Comparison of ENCODE assay signal across 25 cellular contexts in genomic region chr5:171934586-171934985, GRCh38.
"Had no signal": no experiment of that assay in that cellular context is flagged by ENCODE, and none has a peak within 500 bp of the region (broad histone marks: within the 10 kb centered on the region; RNA-seq: fewer than 3 reads in every experiment).

No MANE protein-coding gene starts in this region.

- H3K27ac ChIP-seq: colonic mucosa, coronary artery, dorsolateral prefrontal cortex, epithelial cell of prostate, esophagus muscularis mucosa, esophagus squamous epithelium, foreskin keratinocyte, gastrocnemius medialis, gastroesophageal sphincter, heart left ventricle, heart right ventricle, hepatocyte had no signal

- H3K4me3 ChIP-seq: colonic mucosa, coronary artery, dorsolateral prefrontal cortex, esophagus muscularis mucosa, esophagus squamous epithelium, gastrocnemius medialis, gastroesophageal sphincter, heart left ventricle, heart right ventricle, hepatocyte had no signal

- DNase-seq: colonic mucosa; cortex of kidney; dermis blood vessel endothelial cell; dorsolateral prefrontal cortex; effector CD4-positive, alpha-beta T cell; effector CD8-positive, alpha-beta T cell; effector memory CD4-positive, alpha-beta T cell; effector memory CD8-positive, alpha-beta T cell; endodermal cell; erythroblast; esophagus squamous epithelium; foreskin fibroblast; foreskin keratinocyte; foreskin melanocyte; gastrocnemius medialis; glutamatergic neuron; head of caudate nucleus; heart left ventricle; heart right ventricle had no signal

- H3K9me3 ChIP-seq: colonic mucosa, gastrocnemius medialis had no signal

- H3K4me1 ChIP-seq: colonic mucosa, esophagus muscularis mucosa, foreskin keratinocyte, gastrocnemius medialis, gastroesophageal sphincter, heart right ventricle had no signal

- H3K27me3 ChIP-seq: colonic mucosa, dorsolateral prefrontal cortex, esophagus muscularis mucosa, esophagus squamous epithelium, foreskin keratinocyte, gastrocnemius medialis, gastroesophageal sphincter, heart left ventricle, heart right ventricle, hepatocyte had no signal

- H3K36me3 ChIP-seq: colonic mucosa, esophagus muscularis mucosa, esophagus squamous epithelium, gastrocnemius medialis, gastroesophageal sphincter, heart left ventricle, heart right ventricle had no signal

- ATAC-seq: effector memory CD8-positive, alpha-beta T cell; esophagus mucosa; foreskin keratinocyte; gastrocnemius medialis; gastroesophageal sphincter; heart left ventricle; heart right ventricle had no signal
